ENCODE assay signal across 9 cellular contexts in genomic region chr11:65743928-65744698, GRCh38. TPM values are rescaled to one million over a fixed set of nuclear protein-coding genes. Genes with fewer than 3 reads are reported as not detected.
DNase-seq lines count a peak whose midpoint lies in the region; ATAC-seq and TF ChIP-seq lines count a peak whose summit lies in the region.
"Had no signal": no experiment of that assay in that cellular context is flagged by ENCODE, and none has a peak within 500 bp of the region (broad histone marks: within the 10 kb centered on the region; RNA-seq: fewer than 3 reads in every experiment).

No MANE protein-coding gene starts in this region.

- DNase-seq in LHCN-M2 (ENCODE audit: low read depth), result peak; percentile 36
- DNase-seq in WERI-Rb-1, result peak; percentile 78
- DNase-seq in lower lobe of right lung, result no peak
- no peak for DNase-seq in activated CD4-positive, alpha-beta T cell treated with anti-CD3 and anti-CD28 coated beads for 1 hour

- H4K20me1 ChIP-seq in DOHH2 (ENCODE audit: control insufficient read depth, insufficient read depth, low read depth, low read length), result no peaks in the 10 kb centered on the region

- H3K9me2 ChIP-seq in DOHH2 (replicated peaks; ENCODE audit: control insufficient read depth, low read length), result no peaks in the 10 kb centered on the region

- H3K27me3 ChIP-seq in DOHH2 (ENCODE audit: control insufficient read depth, low read length) (peaks cover 13% of the 10 kb centered on the region; the same call in 1 of the 2 replicates), WERI-Rb-1 (ENCODE audit: insufficient read depth, low read depth, severe bottlenecking) (no peaks in the 10 kb centered on the region), lower lobe of right lung (ENCODE audit: low read depth) (no peaks in the 10 kb centered on the region)

- H3K4me3 ChIP-seq in DOHH2 (ENCODE audit: low read length) (no peak overlapping the region), WERI-Rb-1 (ENCODE audit: low read depth, low read length) (no peak overlapping the region), lower lobe of right lung (no peak overlapping the region)
- H3K4me3 ChIP-seq: thoracic aorta had no signal

- H3K4me2 ChIP-seq in DOHH2 (ENCODE audit: low read length), result no peak overlapping the region

- H3K4me1 ChIP-seq in DOHH2 (ENCODE audit: control insufficient read depth, low read length) (peaks cover 12% of the 10 kb centered on the region), lower lobe of right lung (no peaks in the 10 kb centered on the region)

- ATAC-seq in lower lobe of right lung (peak; percentile 59 to 70), HG03432 (IDR thresholded peaks at IDR 0.05; ENCODE audit: unreplicated experiment) (no peak), GM18909 (IDR thresholded peaks at IDR 0.05; ENCODE audit: poor library complexity, unreplicated experiment) (no peak), HG02678 (IDR thresholded peaks at IDR 0.05; ENCODE audit: unreplicated experiment) (no peak)

- H3K36me3 ChIP-seq in DOHH2 (ENCODE audit: control insufficient read depth, low read length) (no peaks in the 10 kb centered on the region), WERI-Rb-1 (no peaks in the 10 kb centered on the region), lower lobe of right lung (no peaks in the 10 kb centered on the region)
- H3K36me3 ChIP-seq: thoracic aorta had no signal

- no peaks in the 10 kb centered on the region for H3F3A ChIP-seq in DOHH2 (ENCODE audit: control insufficient read depth, insufficient read depth)

- H3K9me3 ChIP-seq in DOHH2 (ENCODE audit: control insufficient read depth, insufficient read depth, low read length) (no peaks in the 10 kb centered on the region), WERI-Rb-1 (ENCODE audit: severe bottlenecking) (no peaks in the 10 kb centered on the region), lower lobe of right lung (no peaks in the 10 kb centered on the region)
- H3K9me3 ChIP-seq: thoracic aorta had no signal

- H3K27ac ChIP-seq in DOHH2 (ENCODE audit: low read depth, low read length) (no peak overlapping the region), WERI-Rb-1 (no peak overlapping the region), lower lobe of right lung (no peak overlapping the region)
- H3K27ac ChIP-seq: thoracic aorta had no signal

- intact Hi-C loops in lower lobe of right lung (cut with DNase I), result no loop called here

- no peaks in the 10 kb centered on the region for H3K79me2 ChIP-seq in DOHH2 (ENCODE audit: control insufficient read depth, low read length)

- peak; percentile 22 for TF ChIP-seq CTCF in DOHH2 (IDR thresholded peaks at IDR 0.05; ENCODE audit: low read depth, low read length, poor library complexity, severe bottlenecking)
- TF ChIP-seq CTCF in WERI-Rb-1 (IDR thresholded peaks at IDR 0.05; ENCODE audit: low read depth, low read length), result peak; percentile 68
- TF ChIP-seq CTCF in lower lobe of right lung (IDR thresholded peaks at IDR 0.05), result no peak

RNA-seq across cellular contexts. Expression of gene RNASEH2C, which starts 23.5 kb away (rescaled TPM):
- total RNA-seq in LHCN-M2 (2014; rRNA removed), result 76.4 and 87.5 TPM in 2 replicates
- 59.0 TPM for polyA plus RNA-seq in LHCN-M2 (2012)
- 44.4 TPM for total RNA-seq in lower lobe of right lung

RNA-seq across cellular contexts. Expression of gene KAT5, which starts 32.1 kb away (rescaled TPM):
- total RNA-seq in LHCN-M2 (2014; rRNA removed) (43.1 and 47.6 TPM in 2 replicates), lower lobe of right lung (82.6 TPM)
- polyA plus RNA-seq in LHCN-M2 (2012), result 40.2 TPM

RNA-seq across cellular contexts. Expression of gene AP5B1, which starts 36.7 kb away (rescaled TPM):
- total RNA-seq in LHCN-M2 (2014; rRNA removed) (12.8 and 14.1 TPM in 2 replicates), lower lobe of right lung (46.3 TPM)
- 5.0 TPM for polyA plus RNA-seq in LHCN-M2 (2012)

RNA-seq across cellular contexts. Expression of gene OVOL1, which starts 42.8 kb away (rescaled TPM):
- not detected in 2 replicates for total RNA-seq in LHCN-M2 (2014; rRNA removed)
- not detected for polyA plus RNA-seq in LHCN-M2 (2012)
- total RNA-seq in lower lobe of right lung, result 0.89 TPM

Comparison
In these comparisons a context has a peak if more than half of its experiments do, and no peak if none do; other contexts are left out.
1. DNase-seq: peak in LHCN-M2 (single experiment) and WERI-Rb-1 (single experiment); none in lower lobe of right lung (single experiment) and activated CD4-positive, alpha-beta T cell treated with anti-CD3 and anti-CD28 coated beads for 1 hour (single experiment).
2. ATAC-seq: peak in lower lobe of right lung (2 of 2); none in HG03432 (single experiment), GM18909 (single experiment) and HG02678 (single experiment).